In genomic region chr13:77729502-77730221, GRCh38 we compare ENCODE assay signal across 8 cellular contexts. TPM values are rescaled to one million over a fixed set of nuclear protein-coding genes. Genes with fewer than 3 reads are reported as not detected.
DNase-seq lines count a peak whose midpoint lies in the region; ATAC-seq, FAIRE-seq and TF ChIP-seq lines count a peak whose summit lies in the region.

No MANE protein-coding gene starts in this region.

- peak; percentile 12 for DNase-seq in stimulated activated naive CD4-positive, alpha-beta T cell treated with Interleukin-2 at 50 U/mL for 16 hours (lab: John Stamatoyannopoulos, UW)
- no peak for DNase-seq in stimulated activated naive CD4-positive, alpha-beta T cell (lab: John Stamatoyannopoulos, UW)
- DNase-seq in activated CD8-positive, alpha-beta T cell treated with anti-CD3 and anti-CD28 coated beads, Interleukin-2, amount 10 ng/mL, durations not matched to agents 7 days and 5 days: peak; percentile 64
- DNase-seq in cortex of kidney (lab: John Stamatoyannopoulos, UW) (no peak), hepatic stellate cell (ENCODE audit: low spot score) (no peak), RCC 7860 (ENCODE audit: low spot score) (no peak), tibial artery (no peak)

- no peak for FAIRE-seq in RCC 7860 (lab: Jason Lieb, UNC)

- no peaks in the 10 kb centered on the region for H3K9me3 ChIP-seq in tibial artery

- intact Hi-C loops in tibial artery (cut with DNase I; ENCODE audit: low total_unique reads): no loop called here

- no peak overlapping the region for H3K27ac ChIP-seq in tibial artery

- POLR2A ChIA-PET in activated CD8-positive, alpha-beta T cell treated with anti-CD3 and anti-CD28 coated beads, Interleukin-2, amount 10 ng/mL, durations not matched to agents 7 days and 5 days (lab: Charles Lee): interaction anchor here (1.5 kb wide), 1 partner anchor 32 kb away, joined by 3 read pairs; the partner anchor contains the start of gene SLAIN1

- peak; percentile 99 for ATAC-seq in HG03039 (IDR thresholded peaks at IDR 0.05; ENCODE audit: unreplicated experiment)
- peak; percentile 96 for ATAC-seq in activated CD8-positive, alpha-beta T cell treated with anti-CD3 and anti-CD28 coated beads, Interleukin-2, amount 10 ng/mL, durations not matched to agents 7 days and 5 days

- no peak overlapping the region for H3K4me3 ChIP-seq in tibial artery

- H3K36me3 ChIP-seq in tibial artery: no peaks in the 10 kb centered on the region

- H3K27me3 ChIP-seq in tibial artery: no peaks in the 10 kb centered on the region

- peak overlapping the region; percentile 56 for H3K4me3 Mint-ChIP-seq in activated CD8-positive, alpha-beta T cell treated with anti-CD3 and anti-CD28 coated beads, Interleukin-2, amount 10 ng/mL, durations not matched to agents 7 days and 5 days

- peaks cover 0 to 9% (median 3%) of the 10 kb centered on the region in 4 donors for H3K4me1 ChIP-seq in tibial artery

- H3K36me3 Mint-ChIP-seq in activated CD8-positive, alpha-beta T cell treated with anti-CD3 and anti-CD28 coated beads, Interleukin-2, amount 10 ng/mL, durations not matched to agents 7 days and 5 days (ENCODE audit: low read depth): peaks cover 47% of the 10 kb centered on the region

- H3K4me1 Mint-ChIP-seq in activated CD8-positive, alpha-beta T cell treated with anti-CD3 and anti-CD28 coated beads, Interleukin-2, amount 10 ng/mL, durations not matched to agents 7 days and 5 days (ENCODE audit: low read depth): peaks cover 42% of the 10 kb centered on the region

- peak overlapping the region; percentile 82 for H3K27ac Mint-ChIP-seq in activated CD8-positive, alpha-beta T cell treated with anti-CD3 and anti-CD28 coated beads, Interleukin-2, amount 10 ng/mL, durations not matched to agents 7 days and 5 days

- no peaks in the 10 kb centered on the region for H3K9me3 Mint-ChIP-seq in activated CD8-positive, alpha-beta T cell treated with anti-CD3 and anti-CD28 coated beads, Interleukin-2, amount 10 ng/mL, durations not matched to agents 7 days and 5 days (ENCODE audit: insufficient read depth)

- TF ChIP-seq CTCF in tibial artery (IDR thresholded peaks at IDR 0.05): no peak

- CTCF ChIA-PET in activated CD8-positive, alpha-beta T cell treated with anti-CD3 and anti-CD28 coated beads, Interleukin-2, amount 10 ng/mL, durations not matched to agents 7 days and 5 days (lab: Charles Lee): interaction anchor here (1.0 to 1.9 kb wide), 4 partner anchors 20 to 251 kb away, joined by 3 to 5 read pairs (median 4); no protein-coding TSS in a partner anchor

- H3K27me3 Mint-ChIP-seq in activated CD8-positive, alpha-beta T cell treated with anti-CD3 and anti-CD28 coated beads, Interleukin-2, amount 10 ng/mL, durations not matched to agents 7 days and 5 days (ENCODE audit: low read depth): no peaks in the 10 kb centered on the region

RNA-seq across cellular contexts. Expression of gene SLAIN1, which starts 32.2 kb away (rescaled TPM):
- total RNA-seq in activated CD8-positive, alpha-beta T cell treated with anti-CD3 and anti-CD28 coated beads, Interleukin-2, amount 10 ng/mL, durations not matched to agents 7 days and 5 days: 10 to 100 TPM; 27.0 to 29.5 TPM

Comparison
In these comparisons a context has a peak if more than half of its experiments do, and no peak if none do; other contexts are left out.
1. DNase-seq: peak in stimulated activated naive CD4-positive, alpha-beta T cell treated with Interleukin-2 at 50 U/mL for 16 hours (single experiment) and activated CD8-positive, alpha-beta T cell treated with anti-CD3 and anti-CD28 coated beads, Interleukin-2, amount 10 ng/mL, durations not matched to agents 7 days and 5 days (single experiment); none in stimulated activated naive CD4-positive, alpha-beta T cell (0 of 6), cortex of kidney (single experiment), hepatic stellate cell (single experiment), RCC 7860 (single experiment) and tibial artery (0 of 2).